In genomic region chr19:44737238-44738160, GRCh38 we compare ENCODE assay signal across 1 cellular context.
TF ChIP-seq lines count a peak whose summit lies in the region.

No MANE protein-coding gene starts in this region.

TF ChIP-seq in liver, 16 proteins besides CTCF, POLR2A, EP300 and RAD21 (continued from another document):
- TF ChIP-seq YY1 (IDR thresholded peaks at IDR 0.05) (peak; percentile 48), SP1 (IDR thresholded peaks at IDR 0.05) (peak; percentile 98), RXRA (IDR thresholded peaks at IDR 0.05) (peak; percentile 98 to 99), FOXA1 (IDR thresholded peaks at IDR 0.05) (no peak), ATF3 (IDR thresholded peaks at IDR 0.05) (peak; percentile 71), HNF4G (IDR thresholded peaks at IDR 0.05) (peak; percentile 28)
